Comparison of ENCODE assay signal across 17 cellular contexts in genomic region chr2:23220687-23221086, GRCh38.
A peak's percentile ranks its signal among the peaks of the same experiment; 100 is the strongest.
DNase-seq lines count a peak whose midpoint lies in the region; ATAC-seq and TF ChIP-seq lines count a peak whose summit lies in the region.
"Had no signal": no experiment of that assay in that cellular context is flagged by ENCODE, and none has a peak within 500 bp of the region (broad histone marks: within the 10 kb centered on the region; RNA-seq: fewer than 3 reads in every experiment).

No MANE protein-coding gene starts in this region.

- H4K20me1 ChIP-seq in mammary epithelial cell (ENCODE audit: insufficient read depth, low read length) (no peaks in the 10 kb centered on the region), SK-N-SH (ENCODE audit: insufficient read depth) (no peaks in the 10 kb centered on the region)

- H3K9me3 ChIP-seq in mammary epithelial cell (replicated peaks; ENCODE audit: insufficient read depth, low read length) (no peaks in the 10 kb centered on the region), breast epithelium (no peaks in the 10 kb centered on the region), SK-N-SH (no peaks in the 10 kb centered on the region)
- H3K9me3 ChIP-seq: Caco-2, SJCRH30 had no signal

- dilution Hi-C loops in mammary epithelial cell (cut with HindIII; ENCODE audit: low sequenced_read_pairs), result no loop called here

- CTCF ChIA-PET in mammary epithelial cell (lab: Charles Lee; ENCODE audit: low non-redundant PET), result no interaction called here
- CTCF ChIA-PET in T-cell (lab: Charles Lee), result no interaction called here
- CTCF ChIA-PET in SK-N-SH (lab: Yijun Ruan, JAX), result interaction anchor here (1.1 to 1.2 kb wide), 2 partner anchors 8 to 47 kb away, joined by 3 read pairs; no protein-coding TSS in a partner anchor

- TF ChIP-seq EP300 in SK-N-SH (IDR thresholded peaks at IDR 0.05; ENCODE audit: borderline replicate concordance in 1 of 2, low read depth in 1 of 2, low read length in 1 of 2), result no peak

- BruUV-seq in mammary epithelial cell (replicated peaks; lab: Mats Ljungman, UMichigan), result no TSS peak

- H2AFZ ChIP-seq in mammary epithelial cell (ENCODE audit: low read depth, low read length) (peak overlapping the region; percentile 46), SK-N-SH (ENCODE audit: low read depth) (no peak overlapping the region)

- no peak for TF ChIP-seq RAD21 in SK-N-SH (IDR thresholded peaks at IDR 0.05; ENCODE audit: low read length)

- H3K4me1 Mint-ChIP-seq in mesothelial cell of epicardium, result peaks cover 56% of the 10 kb centered on the region
- H3K4me1 Mint-ChIP-seq in stimulated activated naive CD8-positive, alpha-beta T cell treated with anti-CD3 and anti-CD28 coated beads, Interleukin-15, amount 100 ng/mL, for 72 hours, result no peaks in the 10 kb centered on the region
- no peaks in the 10 kb centered on the region for H3K4me1 Mint-ChIP-seq in T-cell
- H3K4me1 Mint-ChIP-seq: CD14-positive monocyte had no signal

- H3K36me3 Mint-ChIP-seq in mesothelial cell of epicardium (peaks cover 5% of the 10 kb centered on the region), T-cell (no peaks in the 10 kb centered on the region)
- H3K36me3 Mint-ChIP-seq: CD14-positive monocyte had no signal

- H3F3A ChIP-seq in SK-N-SH (replicated peaks; ENCODE audit: insufficient read depth), result no peaks in the 10 kb centered on the region

- H3K27ac Mint-ChIP-seq in mesothelial cell of epicardium (peak overlapping the region; percentile 70), T-cell (no peak overlapping the region)
- H3K27ac Mint-ChIP-seq in stimulated activated naive CD8-positive, alpha-beta T cell treated with anti-CD3 and anti-CD28 coated beads, Interleukin-15, amount 100 ng/mL, for 72 hours, result no peak overlapping the region
- H3K27ac Mint-ChIP-seq: CD14-positive monocyte had no signal

- no peak overlapping the region for H3K4me3 Mint-ChIP-seq in mesothelial cell of epicardium
- no peak overlapping the region for H3K4me3 Mint-ChIP-seq in stimulated activated naive CD8-positive, alpha-beta T cell treated with anti-CD3 and anti-CD28 coated beads, Interleukin-15, amount 100 ng/mL, for 72 hours
- H3K4me3 Mint-ChIP-seq in T-cell, result no peak overlapping the region
- H3K4me3 Mint-ChIP-seq: CD14-positive monocyte had no signal

- TF ChIP-seq POLR2A in breast epithelium (IDR thresholded peaks at IDR 0.05), result no peak

- ATAC-seq in stimulated activated naive CD8-positive, alpha-beta T cell treated with anti-CD3 and anti-CD28 coated beads, Interleukin-15, amount 100 ng/mL, for 72 hours, result no peak
- ATAC-seq in T-cell (replicated peaks in 1 of 4), result no peak
- ATAC-seq: K562 had no signal

- H3K36me3 ChIP-seq in mammary epithelial cell (ENCODE audit: insufficient read depth, low read length), result no peaks in the 10 kb centered on the region
- H3K36me3 ChIP-seq in breast epithelium, result no peaks in the 10 kb centered on the region
- no peaks in the 10 kb centered on the region for H3K36me3 ChIP-seq in SK-N-SH (replicated peaks in 1 of 2; ENCODE audit: control insufficient read depth in 1 of 2, insufficient read depth in 2 of 2, low read length in 1 of 2)
- H3K36me3 ChIP-seq: SJCRH30 had no signal

- H3K79me2 ChIP-seq in mammary epithelial cell (ENCODE audit: insufficient read depth, low read length), result no peaks in the 10 kb centered on the region
- no peaks in the 10 kb centered on the region for H3K79me2 ChIP-seq in SK-N-SH (ENCODE audit: insufficient read depth)

- H3K4me2 ChIP-seq in mammary epithelial cell (ENCODE audit: insufficient read depth, low read depth, low read length) (peak overlapping the region; percentile 21), SK-N-SH (no peak overlapping the region)

- H3K9ac ChIP-seq in mammary epithelial cell (ENCODE audit: insufficient read depth, low read length), result no peak overlapping the region
- H3K9ac ChIP-seq in SK-N-SH, result no peak overlapping the region

- POLR2A ChIA-PET in T-cell (lab: Charles Lee), result no interaction called here
- POLR2A ChIA-PET in SK-N-SH (lab: Yijun Ruan, JAX), result no interaction called here

- DNase-seq in mammary epithelial cell (peak; percentile 57), breast epithelium (ENCODE audit: low spot score in 2 of 2) (no peak), coronary artery (ENCODE audit: low spot score) (peak; percentile 11), mesothelial cell of epicardium (ENCODE audit: low spot score in 2 of 2, unreplicated experiment in 2 of 2) (no peak), T-cell (no peak), NCI-H524 (lab: John Stamatoyannopoulos, UW) (no peak), SK-N-SH (no peak)
- DNase-seq in stimulated activated naive CD8-positive, alpha-beta T cell treated with anti-CD3 and anti-CD28 coated beads, Interleukin-15, amount 100 ng/mL, for 72 hours, result no peak
- DNase-seq: Caco-2, NCI-H1105 treated with DMSO at 0.1 percent for 48 hours, NCI-H187 treated with DMSO at 0.1 percent for 48 hours, NCI-H2171 treated with DMSO at 0.1 percent for 48 hours, NCI-H510A, SJCRH30 had no signal

- in situ Hi-C loops in mammary epithelial cell (cut with MboI; ENCODE audit: low sequenced_read_pairs in 2 of 2), result no loop called here

- H3K27me3 ChIP-seq in mammary epithelial cell (ENCODE audit: insufficient read depth, low read length) (no peaks in the 10 kb centered on the region), breast epithelium (no peaks in the 10 kb centered on the region), SK-N-SH (ENCODE audit: insufficient read depth) (no peaks in the 10 kb centered on the region)

- H3K27ac ChIP-seq in mammary epithelial cell (ENCODE audit: insufficient read depth, low read depth, low read length), result no peak overlapping the region
- H3K27ac ChIP-seq in breast epithelium, result no peak overlapping the region
- no peak overlapping the region for H3K27ac ChIP-seq in coronary artery
- H3K27ac ChIP-seq in SK-N-SH (ENCODE audit: low read depth in 2 of 2, low read length in 1 of 2), result no peak overlapping the region
- H3K27ac ChIP-seq: 22Rv1, SJCRH30 had no signal

- H3K4me1 ChIP-seq in mammary epithelial cell (ENCODE audit: insufficient read depth, low read length), result peaks cover 9% of the 10 kb centered on the region
- H3K4me1 ChIP-seq in breast epithelium, result no peaks in the 10 kb centered on the region
- H3K4me1 ChIP-seq in SK-N-SH (ENCODE audit: control insufficient read depth in 1 of 2, insufficient read depth in 2 of 2, low read depth in 1 of 2, low read length in 1 of 2), result no peaks in the 10 kb centered on the region
- H3K4me1 ChIP-seq: SJCRH30 had no signal

- TF ChIP-seq CTCF in mammary epithelial cell (conservative IDR thresholded peaks at IDR 0.05 in 1 of 2, IDR thresholded peaks at IDR 0.05 in 1 of 2; ENCODE audit: extremely low read depth in 1 of 2, insufficient read depth in 1 of 2, low read depth in 1 of 2, low read length in 2 of 2) (no peak), breast epithelium (IDR thresholded peaks at IDR 0.05) (no peak), coronary artery (IDR thresholded peaks at IDR 0.05) (no peak), mesothelial cell of epicardium (IDR thresholded peaks at IDR 0.05; ENCODE audit: unreplicated experiment) (no peak), SK-N-SH (IDR thresholded peaks at IDR 0.05) (no peak)

- H3K9me3 Mint-ChIP-seq in mesothelial cell of epicardium, result peaks cover 6% of the 10 kb centered on the region
- H3K9me3 Mint-ChIP-seq in stimulated activated naive CD8-positive, alpha-beta T cell treated with anti-CD3 and anti-CD28 coated beads, Interleukin-15, amount 100 ng/mL, for 72 hours, result peaks cover 0 to 5% of the 10 kb centered on the region in 2 donors
- peaks cover 0 to 4% (median 0%) of the 10 kb centered on the region in 3 donors for H3K9me3 Mint-ChIP-seq in T-cell

- no peaks in the 10 kb centered on the region for H3K9me2 ChIP-seq in SK-N-SH

- H3K4me3 ChIP-seq in mammary epithelial cell (replicated peaks in 1 of 3; ENCODE audit: insufficient read depth in 1 of 3, low read depth in 2 of 3, low read length in 3 of 3) (no peak overlapping the region), breast epithelium (no peak overlapping the region), coronary artery (no peak overlapping the region), SK-N-SH (ENCODE audit: low read depth in 2 of 2, low read length in 1 of 2) (no peak overlapping the region)
- H3K4me3 ChIP-seq: K562, SJCRH30 had no signal

- H3K27me3 Mint-ChIP-seq in mesothelial cell of epicardium (ENCODE audit: low read depth) (no peaks in the 10 kb centered on the region), T-cell (no peaks in the 10 kb centered on the region)
- no peaks in the 10 kb centered on the region for H3K27me3 Mint-ChIP-seq in stimulated activated naive CD8-positive, alpha-beta T cell treated with anti-CD3 and anti-CD28 coated beads, Interleukin-15, amount 100 ng/mL, for 72 hours

- 0% methylated on average over 2 of the region's 2 CpGs for WGBS in mammary epithelial cell (ENCODE audit: low coverage, missing lambda C conversion rate)
- 25% methylated on average over 2 of the region's 2 CpGs for WGBS in SK-N-SH (ENCODE audit: low lambda C conversion rate)

- intact Hi-C loops in mammary epithelial cell (cut with micrococcal nuclease) (no loop called here), breast epithelium (cut with DNase I; ENCODE audit: low total_unique reads) (no loop called here)

TF ChIP-seq in SK-N-SH, 30 proteins besides CTCF, POLR2A, EP300 and RAD21 (continues in another document):
- TF ChIP-seq MAX (IDR thresholded peaks at IDR 0.05; ENCODE audit: low read depth), result no peak
- TF ChIP-seq SIN3A (IDR thresholded peaks at IDR 0.05; ENCODE audit: borderline replicate concordance, low read depth, low read length), result no peak
- no peak for TF ChIP-seq CHD2 (IDR thresholded peaks at IDR 0.05; ENCODE audit: low read length, partially characterized antibody)
- no peak for TF ChIP-seq SMC3 (IDR thresholded peaks at IDR 0.05; ENCODE audit: low read depth, low read length)
- TF ChIP-seq PBX3 (IDR thresholded peaks at IDR 0.05), result no peak
- TF ChIP-seq FOXJ3 (CRISPR knock-in tag; IDR thresholded peaks at IDR 0.05), result no peak
- TF ChIP-seq RCOR1 (IDR thresholded peaks at IDR 0.05; ENCODE audit: low read length), result no peak
- TF ChIP-seq TAF1 (IDR thresholded peaks at IDR 0.05; ENCODE audit: borderline replicate concordance, low read depth, low read length), result no peak

Comparison
In these comparisons a context has a peak if more than half of its experiments do, and no peak if none do; other contexts are left out.
1. DNase-seq: peak in mammary epithelial cell (single experiment) and coronary artery (single experiment); none in breast epithelium (0 of 2), mesothelial cell of epicardium (0 of 2), stimulated activated naive CD8-positive, alpha-beta T cell treated with anti-CD3 and anti-CD28 coated beads, Interleukin-15, amount 100 ng/mL, for 72 hours (0 of 2), T-cell (0 of 34), NCI-H524 (0 of 2) and SK-N-SH (single experiment).